ENCODE assay signal across 17 cellular contexts in genomic region chr20:62655291-62656204, GRCh38. TPM values are rescaled to one million over a fixed set of nuclear protein-coding genes. Genes with fewer than 3 reads are reported as not detected.
DNase-seq lines count a peak whose midpoint lies in the region; ATAC-seq, FAIRE-seq and TF ChIP-seq lines count a peak whose summit lies in the region.
"Had no signal": no experiment of that assay in that cellular context is flagged by ENCODE, and none has a peak within 500 bp of the region (broad histone marks: within the 10 kb centered on the region; RNA-seq: fewer than 3 reads in every experiment).

No MANE protein-coding gene starts in this region.

- FAIRE-seq in HepG2 (lab: Jason Lieb, UNC): no peak
- no peak for FAIRE-seq in keratinocyte (lab: Jason Lieb, UNC)
- FAIRE-seq: A204.1 had no signal

- BruUV-seq in HepG2 (replicated peaks; lab: Mats Ljungman, UMichigan) (no TSS peak), PC-3 (replicated peaks; lab: Mats Ljungman, UMichigan) (no TSS peak)

- H3K79me2 ChIP-seq in HepG2 (ENCODE audit: insufficient read depth, low read length) (peaks cover 39% of the 10 kb centered on the region), keratinocyte (ENCODE audit: control insufficient read depth, insufficient read depth, low read length) (no peaks in the 10 kb centered on the region), PC-3 (ENCODE audit: low read length) (peaks cover 92% of the 10 kb centered on the region)

- 97% methylated on average over 29 of the region's 37 CpGs for WGBS in HepG2 (ENCODE audit: low lambda C conversion rate)
- WGBS in right lobe of liver (ENCODE audit: insufficient coverage, low coverage, low lambda C conversion rate, missing lambda C conversion rate): no CpG with 5 or more reads among the region's 37 CpGs

- H3K4me2 ChIP-seq in HepG2 (ENCODE audit: low read depth, low read length) (no peak overlapping the region), keratinocyte (ENCODE audit: control insufficient read depth, extremely low read depth, insufficient read depth, low read depth, low read length) (no peak overlapping the region), PC-3 (ENCODE audit: low read length) (no peak overlapping the region)
- H3K4me2 ChIP-seq: GM23338 had no signal

- TF ChIP-seq POLR2A in HepG2 (IDR thresholded peaks at IDR 0.05; ENCODE audit: insufficient read depth in 1 of 2, low read depth in 2 of 2, low read length in 2 of 2) (no peak), right lobe of liver (IDR thresholded peaks at IDR 0.05) (no peak)

- DNase-seq in HepG2 (ENCODE audit: low spot score) (no peak), right lobe of liver (no peak), RWPE1 (ENCODE audit: low spot score) (no peak), keratinocyte (ENCODE audit: low read depth, low spot score) (no peak), NCI-H69 (lab: John Stamatoyannopoulos, UW) (no peak), PC-3 (no peak), NCI-H748 (lab: John Stamatoyannopoulos, UW; ENCODE audit: unreplicated experiment) (no peak)
- no peak for DNase-seq in stimulated activated naive B cell treated with anti-CD40 and anti-IgM and Interleukin-4, amounts not matched to agents 10 μg/mL and 1 μg/mL and 100 μg/mL, for 72 hours
- DNase-seq: GF-D8, MG63, NCI-H1092 treated with DMSO at 0.1 percent for 48 hours, NCI-H2107, NCI-H526 treated with DMSO at 0.1 percent for 48 hours had no signal

- H2AFZ ChIP-seq in HepG2 (ENCODE audit: low read length) (no peak overlapping the region), keratinocyte (ENCODE audit: control insufficient read depth, low read length) (no peak overlapping the region), PC-3 (ENCODE audit: low read length) (no peak overlapping the region)
- H2AFZ ChIP-seq: GM23338 had no signal

- TF ChIP-seq CTCF in HepG2 (CRISPR knock-in tag; IDR thresholded peaks at IDR 0.05): peak; percentile 35
- TF ChIP-seq CTCF in right lobe of liver (IDR thresholded peaks at IDR 0.05): no peak
- no peak for TF ChIP-seq CTCF in RWPE1 (conservative IDR thresholded peaks at IDR 0.05; ENCODE audit: low read depth)
- TF ChIP-seq CTCF in keratinocyte (optimal IDR thresholded peaks at IDR 0.05 in 1 of 3, IDR thresholded peaks at IDR 0.05 in 1 of 3, conservative IDR thresholded peaks at IDR 0.05 in 1 of 3; ENCODE audit: extremely low read depth in 1 of 3, insufficient read depth in 2 of 3, low read length in 3 of 3): no peak
- no peak for TF ChIP-seq CTCF in PC-3 (conservative IDR thresholded peaks at IDR 0.05; ENCODE audit: low read depth, low read length)

- H3K4me3 ChIP-seq in HepG2 (replicated peaks in 1 of 3; ENCODE audit: insufficient read depth in 1 of 3, low read depth in 2 of 3, low read length in 3 of 3): no peak overlapping the region
- H3K4me3 ChIP-seq in right lobe of liver: no peak overlapping the region
- no peak overlapping the region for H3K4me3 ChIP-seq in keratinocyte (ENCODE audit: control insufficient read depth in 2 of 3, extremely low read depth in 1 of 3, insufficient read depth in 2 of 3, low read depth in 1 of 3, low read length in 3 of 3)
- no peak overlapping the region for H3K4me3 ChIP-seq in PC-3 (ENCODE audit: low read length)
- H3K4me3 ChIP-seq: BLaER1 treated with 17β-estradiol and CSF1 and Interleukin-3, amounts not matched to agents 10 nM and 100 nM; GM23338; MG63 had no signal

- H3K9me1 ChIP-seq in keratinocyte (ENCODE audit: control insufficient read depth, extremely low read depth, insufficient read depth, low read length): no peaks in the 10 kb centered on the region

- H4K20me1 ChIP-seq in HepG2 (ENCODE audit: insufficient read depth, low read length): no peaks in the 10 kb centered on the region
- H4K20me1 ChIP-seq in keratinocyte (ENCODE audit: control insufficient read depth, extremely low read depth, insufficient read depth, low read length): no peaks in the 10 kb centered on the region
- peaks cover 72% of the 10 kb centered on the region for H4K20me1 ChIP-seq in PC-3 (ENCODE audit: low read length)

- TF ChIP-seq RAD21 in HepG2 (CRISPR knock-in tag; IDR thresholded peaks at IDR 0.05): no peak

- H3K9ac ChIP-seq in HepG2 (ENCODE audit: insufficient read depth, low read depth, low read length) (no peak overlapping the region), keratinocyte (ENCODE audit: control insufficient read depth, extremely low read depth, insufficient read depth, low read length) (peak overlapping the region; percentile 9), PC-3 (ENCODE audit: low read length) (no peak overlapping the region)

- H3K36me3 ChIP-seq in HepG2 (replicated peaks in 1 of 2; ENCODE audit: control insufficient read depth in 1 of 2, insufficient read depth in 2 of 2, low read length in 2 of 2): peaks cover 6 to 60% of the 10 kb centered on the region in 2 experiments; a peak in 4 of 5 replicates
- no peaks in the 10 kb centered on the region for H3K36me3 ChIP-seq in right lobe of liver
- H3K36me3 ChIP-seq in keratinocyte (ENCODE audit: control insufficient read depth in 2 of 2, extremely low read depth in 1 of 2, insufficient read depth in 2 of 2, low read length in 2 of 2): no peaks in the 10 kb centered on the region
- peaks cover 72% of the 10 kb centered on the region for H3K36me3 ChIP-seq in PC-3 (ENCODE audit: low read depth, low read length)

- CTCF ChIA-PET in HepG2 (lab: Yijun Ruan, JAX; ENCODE audit: low intra/inter-chr PET ratio, low total read pairs) (no interaction called here), RWPE1 (lab: Yijun Ruan, JAX) (interaction anchor here (0.8 to 2.8 kb wide), 6 partner anchors 32 to 245 kb away, joined by 3 to 18 read pairs (median 5); no protein-coding TSS in a partner anchor), PC-3 (lab: Charles Lee) (no interaction called here)

- no peaks in the 10 kb centered on the region for H3K9me3 Mint-ChIP-seq in stimulated activated naive B cell treated with anti-CD40 and anti-IgM and Interleukin-4, amounts not matched to agents 10 μg/mL and 1 μg/mL and 100 μg/mL, for 72 hours
- H3K9me3 Mint-ChIP-seq: GM23338 had no signal

- in situ Hi-C loops in HepG2 (cut with HindIII; ENCODE audit: extremely low pct_ligation_motif_present, low pct_unique_long_range_greater_than_20kb): no loop called here

- ATAC-seq in HepG2 (no peak), right lobe of liver (no peak), PC-3 (no peak)
- no peak for ATAC-seq in stimulated activated naive B cell treated with anti-CD40 and anti-IgM and Interleukin-4, amounts not matched to agents 10 μg/mL and 1 μg/mL and 100 μg/mL, for 72 hours (replicated peaks)
- ATAC-seq: GM23338, HCT116 had no signal

- POLR2A ChIA-PET in HepG2 (lab: Yijun Ruan, JAX) (interaction anchor here (1.1 kb wide), 1 partner anchor 16 kb away, joined by 3 read pairs; no protein-coding TSS in a partner anchor), RWPE1 (lab: Yijun Ruan, JAX; ENCODE audit: low non-redundant PET) (interaction anchor here (1.1 kb wide), 1 partner anchor 139 kb away, joined by 4 read pairs; no protein-coding TSS in a partner anchor), PC-3 (lab: Charles Lee; ENCODE audit: unreplicated experiment) (no interaction called here)

- H3K27ac Mint-ChIP-seq in stimulated activated naive B cell treated with anti-CD40 and anti-IgM and Interleukin-4, amounts not matched to agents 10 μg/mL and 1 μg/mL and 100 μg/mL, for 72 hours: peak overlapping the region; percentile 71
- H3K27ac Mint-ChIP-seq: GM23338 had no signal

- TF ChIP-seq EP300 in HepG2 (IDR thresholded peaks at IDR 0.05; ENCODE audit: low read depth in 2 of 2, low read length in 2 of 2): no peak
- TF ChIP-seq EP300 in HepG2 (CRISPR knock-in tag; IDR thresholded peaks at IDR 0.05; ENCODE audit: borderline replicate concordance): no peak

- H3K36me3 Mint-ChIP-seq in stimulated activated naive B cell treated with anti-CD40 and anti-IgM and Interleukin-4, amounts not matched to agents 10 μg/mL and 1 μg/mL and 100 μg/mL, for 72 hours: peaks cover 35 to 43% of the 10 kb centered on the region in 2 donors

- dilution Hi-C loops in keratinocyte (cut with MboI; ENCODE audit: extremely low pct_ligation_motif_present, low sequenced_read_pairs): no loop called here

- peaks cover 31 to 64% of the 10 kb centered on the region in 2 donors for H3K4me1 Mint-ChIP-seq in stimulated activated naive B cell treated with anti-CD40 and anti-IgM and Interleukin-4, amounts not matched to agents 10 μg/mL and 1 μg/mL and 100 μg/mL, for 72 hours

- no peaks in the 10 kb centered on the region for H3K27me3 Mint-ChIP-seq in stimulated activated naive B cell treated with anti-CD40 and anti-IgM and Interleukin-4, amounts not matched to agents 10 μg/mL and 1 μg/mL and 100 μg/mL, for 72 hours

- intact Hi-C loops in HepG2 (cut with micrococcal nuclease; ENCODE audit: unreplicated experiment): no loop called here
- intact Hi-C loops in right lobe of liver (cut with DNase I): no loop called here
- intact Hi-C loops in PC-3 (cut with micrococcal nuclease): no loop called here

- no peak overlapping the region for H3K27ac ChIP-seq in HepG2 (ENCODE audit: extremely low read length, insufficient read depth, low read length)
- no peak overlapping the region for H3K27ac ChIP-seq in right lobe of liver
- H3K27ac ChIP-seq in RWPE1: peak overlapping the region; percentile 84
- no peak overlapping the region for H3K27ac ChIP-seq in keratinocyte (ENCODE audit: control insufficient read depth, insufficient read depth, low read length)
- H3K27ac ChIP-seq in PC-3 (ENCODE audit: low read length): no peak overlapping the region
- H3K27ac ChIP-seq: BLaER1 treated with 17β-estradiol and CSF1 and Interleukin-3, amounts not matched to agents 10 nM and 100 nM had no signal

- no peaks in the 10 kb centered on the region for H3K9me2 ChIP-seq in PC-3 (replicated peaks; ENCODE audit: low read length)

- H3K4me1 ChIP-seq in HepG2 (ENCODE audit: insufficient read depth, low read length) (peaks cover 31% of the 10 kb centered on the region), right lobe of liver (peaks cover 0 to 16% (median 7%) of the 10 kb centered on the region in 4 donors), keratinocyte (ENCODE audit: control insufficient read depth, extremely low read depth, insufficient read depth, low read length) (peaks cover 28% of the 10 kb centered on the region), PC-3 (ENCODE audit: insufficient read depth, low read length) (peaks cover 24% of the 10 kb centered on the region)

- H3K9me3 ChIP-seq in HepG2 (ENCODE audit: low read length) (no peaks in the 10 kb centered on the region), right lobe of liver (no peaks in the 10 kb centered on the region), keratinocyte (ENCODE audit: control insufficient read depth, low read depth, low read length) (no peaks in the 10 kb centered on the region), PC-3 (ENCODE audit: low read length) (no peaks in the 10 kb centered on the region)
- H3K9me3 ChIP-seq: BLaER1 treated with 17β-estradiol and CSF1 and Interleukin-3, amounts not matched to agents 10 nM and 100 nM; MG63 had no signal

- H3F3A ChIP-seq in PC-3 (ENCODE audit: low read length, unreplicated experiment): no peaks in the 10 kb centered on the region

- peak overlapping the region in 1 of 2 donors; percentile 23 for H3K4me3 Mint-ChIP-seq in stimulated activated naive B cell treated with anti-CD40 and anti-IgM and Interleukin-4, amounts not matched to agents 10 μg/mL and 1 μg/mL and 100 μg/mL, for 72 hours
- H3K4me3 Mint-ChIP-seq: GM23338 had no signal

- H3K27me3 ChIP-seq in HepG2 (ENCODE audit: control insufficient read depth in 1 of 2, insufficient read depth in 2 of 2, low read length in 2 of 2) (no peaks in the 10 kb centered on the region), right lobe of liver (no peaks in the 10 kb centered on the region), keratinocyte (ENCODE audit: control insufficient read depth, extremely low read depth, insufficient read depth, low read length) (no peaks in the 10 kb centered on the region), PC-3 (ENCODE audit: low read length) (no peaks in the 10 kb centered on the region)
- H3K27me3 ChIP-seq: BLaER1 treated with 17β-estradiol and CSF1 and Interleukin-3, amounts not matched to agents 10 nM and 100 nM; MG63 had no signal

RNA-seq across cellular contexts. Expression of gene SLCO4A1, which starts 13.2 kb away (rescaled TPM):
- total RNA-seq in HepG2 (2016; rRNA removed; fragmentation: Illumina TruSeq; extraction: Trizol): 23.8 and 55.5 TPM in 2 replicates
- total RNA-seq in HepG2 (2016; cell fraction: cytosol; rRNA removed; fragmentation: Illumina TruSeq; extraction: Trizol; ENCODE audit: low read depth): 21.3 and 22.4 TPM in 2 replicates
- 20.7 and 58.6 TPM in 2 replicates for total RNA-seq in HepG2 (2016; cell fraction: insoluble cytoplasmic fraction; rRNA removed; fragmentation: Illumina TruSeq; extraction: Trizol)
- total RNA-seq in HepG2 (2016; cell fraction: membrane; rRNA removed; fragmentation: Illumina TruSeq; extraction: Trizol): 31.3 and 32.0 TPM in 2 replicates
- total RNA-seq in HepG2 (2016; cell fraction: nucleus; rRNA removed; fragmentation: Illumina TruSeq; extraction: Trizol): 55.7 and 65.4 TPM in 2 replicates
- 91.3 and 112 TPM in 2 replicates for polyA plus RNA-seq in HepG2 (2011; rRNA removed)
- 53.2 and 96.9 TPM in 2 replicates for polyA plus RNA-seq in HepG2 (2011; cell fraction: cytosol; rRNA removed)
- 133 and 239 TPM in 2 replicates for polyA plus RNA-seq in HepG2 (2011; cell fraction: nucleus; rRNA removed)
- 48.1 and 97.6 TPM in 2 replicates for polyA plus RNA-seq in HepG2 (2012)
- polyA plus RNA-seq in HepG2 (2016; cell fraction: cytosol; fragmentation: Illumina TruSeq; extraction: Trizol; ENCODE audit: low read depth): 14.3 and 17.6 TPM in 2 replicates
- polyA plus RNA-seq in HepG2 (2016; cell fraction: insoluble cytoplasmic fraction; fragmentation: Illumina TruSeq; extraction: Trizol; ENCODE audit: low read depth): 25.9 and 26.2 TPM in 2 replicates
- 21.9 and 22.4 TPM in 2 replicates for polyA plus RNA-seq in HepG2 (2016; cell fraction: membrane; fragmentation: Illumina TruSeq; extraction: Trizol; ENCODE audit: low read depth)
- polyA plus RNA-seq in HepG2 (2016; cell fraction: nucleus; fragmentation: Illumina TruSeq; extraction: Trizol; ENCODE audit: insufficient read depth, low read depth): 114 and 125 TPM in 2 replicates
- 44.0 and 104 TPM in 2 replicates for polyA minus RNA-seq in HepG2 (2011; rRNA and poly(A)+ RNA removed; ENCODE audit: low replicate concordance)
- polyA minus RNA-seq in HepG2 (2011; cell fraction: cytosol; rRNA and poly(A)+ RNA removed): 27.7 and 39.2 TPM in 2 replicates
- 31.2 and 42.4 TPM in 2 replicates for polyA minus RNA-seq in HepG2 (2011; cell fraction: nucleus; rRNA and poly(A)+ RNA removed)
- total RNA-seq in right lobe of liver: 1 to 10 TPM in 5 of 6 experiments, under 1 TPM in 1; 0.93 to 8.8 (median 4.3) TPM
- 0.43 to 1.8 TPM (median 1.4 TPM) in 3 replicates for polyA plus RNA-seq in keratinocyte
- polyA plus RNA-seq in keratinocyte (2011; ENCODE audit: low read depth): 19.0 TPM
- 0.28 and 0.35 TPM in 2 replicates for polyA plus RNA-seq in keratinocyte (2011; cell fraction: cytosol; rRNA removed)
- 1.6 and 2.7 TPM in 2 replicates for polyA plus RNA-seq in keratinocyte (2011; cell fraction: nucleus; rRNA removed)
- 1.1 and 42.6 TPM in 2 replicates for polyA plus RNA-seq in keratinocyte (2012; ENCODE audit: low replicate concordance)
- 0.96 to 1.7 TPM (median 1.1 TPM) in 3 replicates for polyA minus RNA-seq in keratinocyte
- polyA minus RNA-seq in keratinocyte (2011; cell fraction: cytosol; rRNA and poly(A)+ RNA removed): 4.6 TPM
- 1.7 and 1.8 TPM in 2 replicates for polyA minus RNA-seq in keratinocyte (2011; cell fraction: nucleus; rRNA and poly(A)+ RNA removed)
- 161 and 162 TPM in 2 replicates for total RNA-seq in PC-3 (2014; rRNA removed)

RNA-seq across cellular contexts. Expression of gene NTSR1, which starts 53.1 kb away (rescaled TPM):
- 0.09 TPM in 1 of 2 replicates, not detected in the other for total RNA-seq in HepG2 (2016; rRNA removed; fragmentation: Illumina TruSeq; extraction: Trizol)
- total RNA-seq in HepG2 (2016; cell fraction: cytosol; rRNA removed; fragmentation: Illumina TruSeq; extraction: Trizol; ENCODE audit: low read depth): not detected in 2 replicates
- 0.04 TPM in 1 of 2 replicates, not detected in the other for total RNA-seq in HepG2 (2016; cell fraction: insoluble cytoplasmic fraction; rRNA removed; fragmentation: Illumina TruSeq; extraction: Trizol)
- 0.09 TPM in 1 of 2 replicates, not detected in the other for total RNA-seq in HepG2 (2016; cell fraction: membrane; rRNA removed; fragmentation: Illumina TruSeq; extraction: Trizol)
- total RNA-seq in HepG2 (2016; cell fraction: nucleus; rRNA removed; fragmentation: Illumina TruSeq; extraction: Trizol): 0.12 TPM in 1 of 2 replicates, not detected in the other
- 0.12 and 0.17 TPM in 2 replicates for polyA plus RNA-seq in HepG2 (2011; rRNA removed)
- 0.09 and 0.12 TPM in 2 replicates for polyA plus RNA-seq in HepG2 (2011; cell fraction: cytosol; rRNA removed)
- 0.38 and 0.51 TPM in 2 replicates for polyA plus RNA-seq in HepG2 (2011; cell fraction: nucleus; rRNA removed)
- 0.09 and 0.19 TPM in 2 replicates for polyA plus RNA-seq in HepG2 (2012)
- not detected in 2 replicates for polyA plus RNA-seq in HepG2 (2016; cell fraction: cytosol; fragmentation: Illumina TruSeq; extraction: Trizol; ENCODE audit: low read depth)
- polyA plus RNA-seq in HepG2 (2016; cell fraction: insoluble cytoplasmic fraction; fragmentation: Illumina TruSeq; extraction: Trizol; ENCODE audit: low read depth): 0.08 TPM in 1 of 2 replicates, not detected in the other
- polyA plus RNA-seq in HepG2 (2016; cell fraction: membrane; fragmentation: Illumina TruSeq; extraction: Trizol; ENCODE audit: low read depth): 0.05 TPM in 1 of 2 replicates, not detected in the other
- 0.35 and 0.41 TPM in 2 replicates for polyA plus RNA-seq in HepG2 (2016; cell fraction: nucleus; fragmentation: Illumina TruSeq; extraction: Trizol; ENCODE audit: insufficient read depth, low read depth)
- 0.24 TPM in 1 of 2 replicates, not detected in the other for polyA minus RNA-seq in HepG2 (2011; rRNA and poly(A)+ RNA removed; ENCODE audit: low replicate concordance)
- not detected in 2 replicates for polyA minus RNA-seq in HepG2 (2011; cell fraction: cytosol; rRNA and poly(A)+ RNA removed)
- polyA minus RNA-seq in HepG2 (2011; cell fraction: nucleus; rRNA and poly(A)+ RNA removed): 0.12 and 0.13 TPM in 2 replicates
- under 1 TPM in 4 of 6 experiments, not detected in 2; 0.04 to 0.74 (median 0.09) TPM for total RNA-seq in right lobe of liver
- polyA plus RNA-seq in keratinocyte: 0.24 to 1.4 TPM (median 0.55 TPM) in 3 replicates
- 0.27 TPM for polyA plus RNA-seq in keratinocyte (2011; ENCODE audit: low read depth)
- polyA plus RNA-seq in keratinocyte (2011; cell fraction: cytosol; rRNA removed): 0.17 and 0.56 TPM in 2 replicates
- polyA plus RNA-seq in keratinocyte (2011; cell fraction: nucleus; rRNA removed): 0.90 and 1.4 TPM in 2 replicates
- polyA plus RNA-seq in keratinocyte (2012; ENCODE audit: low replicate concordance): 0.72 and 2.1 TPM in 2 replicates
- polyA minus RNA-seq in keratinocyte: 0.40 to 2.7 TPM (median 0.83 TPM) in 3 replicates
- not detected for polyA minus RNA-seq in keratinocyte (2011; cell fraction: cytosol; rRNA and poly(A)+ RNA removed)
- polyA minus RNA-seq in keratinocyte (2011; cell fraction: nucleus; rRNA and poly(A)+ RNA removed): 1.1 and 1.3 TPM in 2 replicates
- 7.8 and 10.6 TPM in 2 replicates for total RNA-seq in PC-3 (2014; rRNA removed)
